1 cellular context compared by ENCODE assay signal in the genomic region with DNA sequence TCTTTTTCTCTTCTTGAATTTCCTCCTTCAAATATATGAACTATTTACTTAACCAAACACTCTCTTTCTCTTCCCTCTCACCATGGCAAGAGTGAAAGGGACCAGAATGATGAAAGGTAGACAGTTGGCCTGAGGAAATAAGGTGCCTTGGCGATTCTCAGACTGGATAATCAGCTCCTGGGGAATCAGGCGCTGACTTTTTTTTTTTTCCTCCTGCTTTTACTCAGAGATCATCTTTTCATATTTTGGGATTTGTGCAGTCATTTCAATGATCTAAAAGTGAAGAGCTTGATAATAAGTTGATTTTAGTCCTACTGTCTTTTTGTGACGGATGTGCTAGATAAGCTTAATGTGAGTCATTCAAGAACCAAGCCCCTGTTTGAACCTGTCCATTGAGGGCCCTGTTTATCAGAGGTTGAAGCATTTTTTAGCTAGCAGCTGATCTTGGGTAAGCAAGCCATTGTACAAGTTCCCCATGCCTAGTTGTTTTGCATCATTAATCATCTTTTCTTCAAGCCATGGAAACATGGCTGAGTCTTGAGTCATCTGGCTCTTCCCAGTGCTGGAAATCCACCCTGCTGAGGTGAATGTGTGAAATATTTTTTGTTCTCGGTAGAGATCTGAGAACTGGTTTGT.
TF ChIP-seq lines count a peak whose summit lies in the region.

No MANE protein-coding gene starts in this region.

TF ChIP-seq in K562, 482 proteins besides CTCF, POLR2A, EP300 and RAD21 (continued from another document):
- TF ChIP-seq, protein P1, sequence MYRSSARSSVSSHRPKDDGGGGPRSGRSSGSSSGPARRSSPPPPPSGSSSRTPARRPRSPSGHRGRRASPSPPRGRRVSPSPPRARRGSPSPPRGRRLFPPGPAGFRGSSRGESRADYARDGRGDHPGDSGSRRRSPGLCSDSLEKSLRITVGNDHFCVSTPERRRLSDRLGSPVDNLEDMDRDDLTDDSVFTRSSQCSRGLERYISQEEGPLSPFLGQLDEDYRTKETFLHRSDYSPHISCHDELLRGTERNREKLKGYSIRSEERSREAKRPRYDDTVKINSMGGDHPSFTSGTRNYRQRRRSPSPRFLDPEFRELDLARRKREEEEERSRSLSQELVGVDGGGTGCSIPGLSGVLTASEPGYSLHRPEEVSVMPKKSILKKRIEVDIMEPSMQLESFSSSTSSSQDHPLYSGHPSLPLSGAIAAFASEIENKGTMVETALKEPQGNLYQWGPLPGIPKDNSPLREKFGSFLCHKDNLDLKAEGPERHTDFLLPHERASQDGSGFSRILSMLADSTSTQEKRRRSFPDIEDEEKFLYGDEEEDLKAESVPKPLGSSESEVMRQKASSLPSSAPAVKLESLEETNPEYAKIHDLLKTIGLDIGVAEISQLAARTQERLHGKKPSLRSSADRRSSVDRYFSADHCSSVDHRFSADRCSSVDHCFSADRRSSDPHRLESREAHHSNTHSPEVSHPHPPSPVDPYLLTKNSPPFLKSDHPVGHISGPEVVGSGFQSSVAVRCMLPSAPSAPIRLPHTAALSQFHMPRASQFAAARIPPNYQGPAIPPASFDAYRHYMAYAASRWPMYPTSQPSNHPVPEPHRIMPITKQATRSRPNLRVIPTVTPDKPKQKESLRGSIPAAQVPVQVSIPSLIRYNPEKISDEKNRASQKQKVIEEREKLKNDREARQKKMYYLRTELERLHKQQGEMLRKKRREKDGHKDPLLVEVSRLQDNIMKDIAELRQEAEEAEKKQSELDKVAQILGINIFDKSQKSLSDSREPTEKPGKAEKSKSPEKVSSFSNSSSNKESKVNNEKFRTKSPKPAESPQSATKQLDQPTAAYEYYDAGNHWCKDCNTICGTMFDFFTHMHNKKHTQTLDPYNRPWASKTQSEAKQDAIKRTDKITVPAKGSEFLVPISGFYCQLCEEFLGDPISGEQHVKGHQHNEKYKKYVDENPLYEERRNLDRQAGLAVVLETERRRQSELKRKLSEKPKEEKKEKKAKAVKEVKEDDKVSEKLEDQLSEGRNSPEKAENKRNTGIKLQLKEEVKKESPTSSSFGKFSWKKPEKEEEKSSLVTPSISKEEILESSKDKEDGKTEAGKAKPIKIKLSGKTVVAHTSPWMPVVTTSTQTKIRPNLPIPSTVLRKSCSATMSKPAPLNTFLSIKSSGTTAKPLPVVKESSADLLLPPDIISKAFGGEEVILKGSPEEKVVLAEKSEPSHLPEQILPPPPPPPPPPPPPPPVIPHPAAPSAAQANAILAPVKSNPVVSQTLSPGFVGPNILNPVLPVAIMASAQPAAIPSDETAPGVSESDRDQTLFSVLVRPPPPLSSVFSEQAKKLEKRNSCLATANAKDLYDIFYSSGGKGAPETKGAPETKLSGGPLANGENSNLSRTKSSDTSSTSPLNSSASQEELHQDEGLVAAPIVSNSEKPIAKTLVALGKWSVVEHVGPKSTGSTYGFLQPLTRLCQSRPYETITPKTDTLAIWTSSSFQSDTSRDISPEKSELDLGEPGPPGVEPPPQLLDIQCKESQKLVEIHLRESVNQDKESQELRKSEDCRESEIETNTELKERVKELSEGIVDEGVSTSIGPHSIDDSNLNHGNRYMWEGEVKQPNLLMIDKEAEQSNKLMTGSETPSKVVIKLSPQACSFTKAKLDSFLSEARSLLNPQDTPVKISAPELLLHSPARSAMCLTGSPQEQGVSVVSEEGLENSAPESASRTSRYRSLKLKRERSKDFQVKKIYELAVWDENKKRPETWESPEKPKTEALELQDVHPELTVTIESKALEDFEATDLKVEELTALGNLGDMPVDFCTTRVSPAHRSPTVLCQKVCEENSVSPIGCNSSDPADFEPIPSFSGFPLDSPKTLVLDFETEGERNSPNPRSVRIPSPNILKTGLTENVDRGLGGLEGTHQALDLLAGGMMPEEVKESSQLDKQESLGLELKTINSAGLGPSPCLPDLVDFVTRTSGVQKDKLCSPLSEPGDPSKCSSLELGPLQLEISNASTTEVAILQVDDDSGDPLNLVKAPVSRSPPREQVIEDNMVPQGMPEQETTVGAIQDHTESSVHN (IDR thresholded peaks at IDR 0.05; ENCODE audit: borderline replicate concordance in 1 of 2, low read depth in 1 of 2): peak in 1 of 2 experiments; percentile 75; a peak in 1 of 4 replicates
- TF ChIP-seq MEF2A (IDR thresholded peaks at IDR 0.05; ENCODE audit: control insufficient read depth, low read depth, low read length) (no peak), ZNF830 (CRISPR knock-in tag; IDR thresholded peaks at IDR 0.05) (no peak), NCOA1 (IDR thresholded peaks at IDR 0.05; ENCODE audit: low read depth) (no peak), ZNF785 (CRISPR knock-in tag; IDR thresholded peaks at IDR 0.05) (no peak), ZKSCAN1 (IDR thresholded peaks at IDR 0.05; ENCODE audit: low read depth, low read length) (no peak), SFPQ (IDR thresholded peaks at IDR 0.05; ENCODE audit: low read depth, low read length) (no peak), NFIC (IDR thresholded peaks at IDR 0.05) (no peak), CXXC5 (CRISPR knock-in tag; IDR thresholded peaks at IDR 0.05) (no peak), CEBPB (tag; IDR thresholded peaks at IDR 0.05) (peak; percentile 66), SMARCE1 (IDR thresholded peaks at IDR 0.05) (peak; percentile 67; the same call in 1 of the 2 replicates), HNRNPUL1 (IDR thresholded peaks at IDR 0.05; ENCODE audit: low read length) (no peak), ZNF592 (IDR thresholded peaks at IDR 0.05) (no peak), MEIS2 (IDR thresholded peaks at IDR 0.05; ENCODE audit: partially characterized antibody) (peak; percentile 96), ARID1B (IDR thresholded peaks at IDR 0.05) (0 out of 2 replicates have a peak, but pooled peaks have one; percentile 61), HOXB6 (CRISPR knock-in tag; IDR thresholded peaks at IDR 0.05; ENCODE audit: borderline replicate concordance) (no peak), FOSL1 (tag; conservative IDR thresholded peaks at IDR 0.05) (peak; percentile 92), KLF13 (tag; IDR thresholded peaks at IDR 0.05; ENCODE audit: borderline replicate concordance, low read depth) (no peak), MCM3 (IDR thresholded peaks at IDR 0.05) (no peak), PHF20 (IDR thresholded peaks at IDR 0.05; ENCODE audit: partially characterized antibody) (no peak), U2AF2 (optimal IDR thresholded peaks at IDR 0.05; ENCODE audit: low read depth, low read length) (no peak), DACH1 (IDR thresholded peaks at IDR 0.05; ENCODE audit: partially characterized antibody) (peak; percentile 50)
- TF ChIP-seq, protein P2, sequence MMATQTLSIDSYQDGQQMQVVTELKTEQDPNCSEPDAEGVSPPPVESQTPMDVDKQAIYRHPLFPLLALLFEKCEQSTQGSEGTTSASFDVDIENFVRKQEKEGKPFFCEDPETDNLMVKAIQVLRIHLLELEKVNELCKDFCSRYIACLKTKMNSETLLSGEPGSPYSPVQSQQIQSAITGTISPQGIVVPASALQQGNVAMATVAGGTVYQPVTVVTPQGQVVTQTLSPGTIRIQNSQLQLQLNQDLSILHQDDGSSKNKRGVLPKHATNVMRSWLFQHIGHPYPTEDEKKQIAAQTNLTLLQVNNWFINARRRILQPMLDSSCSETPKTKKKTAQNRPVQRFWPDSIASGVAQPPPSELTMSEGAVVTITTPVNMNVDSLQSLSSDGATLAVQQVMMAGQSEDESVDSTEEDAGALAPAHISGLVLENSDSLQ (IDR thresholded peaks at IDR 0.05): peak; percentile 90
